In genomic region chr18:37395138-37395537, GRCh38 we compare ENCODE assay signal across 24 cellular contexts.
DNase-seq lines count a peak whose midpoint lies in the region; ATAC-seq and TF ChIP-seq lines count a peak whose summit lies in the region.
"Had no signal": no experiment of that assay in that cellular context is flagged by ENCODE, and none has a peak within 500 bp of the region (broad histone marks: within the 10 kb centered on the region; RNA-seq: fewer than 3 reads in every experiment).

No MANE protein-coding gene starts in this region.

- H3K4me1 Mint-ChIP-seq in H9 (peaks cover 17 to 26% of the 10 kb centered on the region in 2 experiments), memory B cell (peaks cover 3% of the 10 kb centered on the region), progenitor cell of endocrine pancreas (ENCODE audit: low read depth) (peaks cover 1% of the 10 kb centered on the region), T-cell (peaks cover 0 to 10% (median 7%) of the 10 kb centered on the region in 3 donors)
- H3K4me1 Mint-ChIP-seq in activated naive CD8-positive, alpha-beta T cell treated with anti-CD3 and anti-CD28 coated beads for 36 hours: peaks cover 3% of the 10 kb centered on the region

- DNase-seq in H9 (no peak), memory B cell (ENCODE audit: low spot score in 2 of 2) (no peak), progenitor cell of endocrine pancreas (ENCODE audit: low spot score, unreplicated experiment) (no peak), iPS-NIHi7 (ENCODE audit: extremely low spot score) (no peak), T-cell (no peak)
- no peak for DNase-seq in activated naive CD8-positive, alpha-beta T cell treated with anti-CD3 and anti-CD28 coated beads for 36 hours
- DNase-seq: activated CD4-positive, alpha-beta T cell treated with anti-CD3 and anti-CD28 coated beads for 48 hours; activated CD8-positive, alpha-beta memory T cell treated with anti-CD3 and anti-CD28 coated beads, Interleukin-2, amount 10 ng/mL, durations not matched to agents 7 days and 5 days; activated naive CD4-positive, alpha-beta T cell treated with Interleukin-2 at 50 U/mL for 16 hours; activated T-cell treated with anti-CD3 and anti-CD28 coated beads, Interleukin-2, amount 50 U/mL, for 72 hours; aorta; central memory CD4-positive, alpha-beta T cell; EL; Karpas-422; NCI-H1694 treated with DMSO at 0.1 percent for 48 hours; NCI-H748 treated with DMSO at 0.1 percent for 48 hours; stomach; transverse colon had no signal

- H3K27me3 Mint-ChIP-seq in H9 (ENCODE audit: low read depth): peaks cover 94% of the 10 kb centered on the region
- peaks cover 34% of the 10 kb centered on the region for H3K27me3 Mint-ChIP-seq in activated naive CD8-positive, alpha-beta T cell treated with anti-CD3 and anti-CD28 coated beads for 36 hours
- peaks cover 21% of the 10 kb centered on the region for H3K27me3 Mint-ChIP-seq in memory B cell
- peaks cover 32% of the 10 kb centered on the region for H3K27me3 Mint-ChIP-seq in progenitor cell of endocrine pancreas
- H3K27me3 Mint-ChIP-seq in T-cell: peaks cover 28 to 35% of the 10 kb centered on the region in 2 donors

- H4K8ac ChIP-seq in H9 (replicated peaks; ENCODE audit: insufficient read length, low read depth, low read length): no peak overlapping the region

- no peak overlapping the region for H3K14ac ChIP-seq in H9 (ENCODE audit: insufficient read depth, low read length)

- H2BK5ac ChIP-seq in H9 (ENCODE audit: insufficient read length, low read length): no peak overlapping the region

- H2AFZ ChIP-seq in H9 (ENCODE audit: low read length): no peak overlapping the region

- H3K4me2 ChIP-seq in H9 (ENCODE audit: insufficient read depth, insufficient read length, low read length): no peak overlapping the region

- no peak overlapping the region for H4K5ac ChIP-seq in H9 (ENCODE audit: insufficient read length, low read depth, low read length)

- H4K20me1 ChIP-seq in H9 (ENCODE audit: control insufficient read depth, insufficient read depth, insufficient read length): no peaks in the 10 kb centered on the region

- H2BK12ac ChIP-seq in H9 (ENCODE audit: insufficient read length, low read depth, low read length): no peak overlapping the region

- no peak overlapping the region for H2BK20ac ChIP-seq in H9 (ENCODE audit: low read depth, low read length, poor library complexity, severe bottlenecking)

- no peak overlapping the region for H3K23ac ChIP-seq in H9 (ENCODE audit: insufficient read length, low read depth, low read length)

- H3K9me3 Mint-ChIP-seq in H9: peaks cover 4 to 7% of the 10 kb centered on the region in 2 experiments; a peak in 4 of 5 replicates
- no peaks in the 10 kb centered on the region for H3K9me3 Mint-ChIP-seq in activated naive CD8-positive, alpha-beta T cell treated with anti-CD3 and anti-CD28 coated beads for 36 hours
- H3K9me3 Mint-ChIP-seq in memory B cell: no peaks in the 10 kb centered on the region
- no peaks in the 10 kb centered on the region for H3K9me3 Mint-ChIP-seq in progenitor cell of endocrine pancreas (ENCODE audit: low read depth)
- no peaks in the 10 kb centered on the region for H3K9me3 Mint-ChIP-seq in T-cell
- H3K9me3 Mint-ChIP-seq: activated T-cell treated with anti-CD3 and anti-CD28 coated beads, Interleukin-2, amount 50 U/mL, for 72 hours; T-helper 1 cell treated with Interleukin-12 subunit alpha and Interleukin-12 subunit beta and Interleukin-4 antibody, amounts not matched to agents 30 μg/mL and 1 μg/mL, for 36 hours had no signal

- H3K4me3 Mint-ChIP-seq in H9 (peak overlapping the region; percentile 23 to 71), memory B cell (peak overlapping the region; percentile 16), progenitor cell of endocrine pancreas (ENCODE audit: low read depth) (peak overlapping the region; percentile 53), T-cell (peak overlapping the region in 1 of 3 donors; percentile 31)
- H3K4me3 Mint-ChIP-seq in activated naive CD8-positive, alpha-beta T cell treated with anti-CD3 and anti-CD28 coated beads for 36 hours: peak overlapping the region; percentile 24
- H3K4me3 Mint-ChIP-seq: activated CD8-positive, alpha-beta memory T cell treated with anti-CD3 and anti-CD28 coated beads, Interleukin-2, amount 10 ng/mL, durations not matched to agents 7 days and 5 days; T-helper 1 cell treated with Interleukin-12 subunit alpha and Interleukin-12 subunit beta and Interleukin-4 antibody, amounts not matched to agents 30 μg/mL and 1 μg/mL, for 36 hours had no signal

- CTCF ChIA-PET in T-cell (lab: Charles Lee): no interaction called here

- no peaks in the 10 kb centered on the region for H3K23me2 ChIP-seq in H9 (ENCODE audit: insufficient read length, low read depth, low read length, poor library complexity, severe bottlenecking)

- no peaks in the 10 kb centered on the region for H3K79me1 ChIP-seq in H9 (ENCODE audit: insufficient read depth, low read depth, low read length, poor library complexity, severe bottlenecking)

- TF ChIP-seq CTCF in H9 (conservative IDR thresholded peaks at IDR 0.05) (no peak), progenitor cell of endocrine pancreas (IDR thresholded peaks at IDR 0.05; ENCODE audit: unreplicated experiment) (no peak)

- no peak overlapping the region for H3T11ph ChIP-seq in H9 (ENCODE audit: low read length)

- no peaks in the 10 kb centered on the region; the same call in 1 of the 2 replicates for H3K4me1 ChIP-seq in H9 (ENCODE audit: insufficient read depth, low read length)

- H2BK120ac ChIP-seq in H9 (ENCODE audit: low read depth, low read length, poor library complexity, severe bottlenecking): no peak overlapping the region

- POLR2A ChIA-PET in T-cell (lab: Charles Lee): no interaction called here

- H3K56ac ChIP-seq in H9 (ENCODE audit: insufficient read length, low read depth, low read length): no peak overlapping the region

- H3K36me3 Mint-ChIP-seq in H9 (ENCODE audit: insufficient read depth in 1 of 3, low read depth in 3 of 3) (no peaks in the 10 kb centered on the region; a peak in 3 of 7 replicates), memory B cell (no peaks in the 10 kb centered on the region), progenitor cell of endocrine pancreas (ENCODE audit: insufficient read depth) (no peaks in the 10 kb centered on the region), T-cell (no peaks in the 10 kb centered on the region)
- H3K36me3 Mint-ChIP-seq in activated naive CD8-positive, alpha-beta T cell treated with anti-CD3 and anti-CD28 coated beads for 36 hours: no peaks in the 10 kb centered on the region
- H3K36me3 Mint-ChIP-seq: activated CD8-positive, alpha-beta memory T cell treated with anti-CD3 and anti-CD28 coated beads, Interleukin-2, amount 10 ng/mL, durations not matched to agents 7 days and 5 days had no signal

- peaks cover 7% of the 10 kb centered on the region; the same call in 1 of the 2 replicates for H3K27me3 ChIP-seq in H9 (ENCODE audit: insufficient read depth, low read length)

- no peak overlapping the region for H3K9ac ChIP-seq in H9 (ENCODE audit: extremely low read depth, insufficient read length, low read length)
- H3K9ac ChIP-seq: parathyroid adenoma had no signal

- ATAC-seq in memory B cell (ENCODE audit: low read depth): no peak
- ATAC-seq in T-cell (replicated peaks in 1 of 4): no peak
- no peak for ATAC-seq in GM18519 (IDR thresholded peaks at IDR 0.05; ENCODE audit: low FRiP score, unreplicated experiment)
- no peak for ATAC-seq in GM18498 (IDR thresholded peaks at IDR 0.05; ENCODE audit: unreplicated experiment)
- ATAC-seq: activated CD8-positive, alpha-beta memory T cell treated with anti-CD3 and anti-CD28 coated beads, Interleukin-2, amount 10 ng/mL, durations not matched to agents 7 days and 5 days; activated T-cell treated with anti-CD3 and anti-CD28 coated beads, Interleukin-2, amount 50 U/mL, for 72 hours had no signal

- H3K27ac Mint-ChIP-seq in H9 (no peak overlapping the region; a peak in 1 of 7 replicates), memory B cell (no peak overlapping the region), progenitor cell of endocrine pancreas (peak overlapping the region; percentile 14), T-cell (no peak overlapping the region)
- H3K27ac Mint-ChIP-seq in activated naive CD8-positive, alpha-beta T cell treated with anti-CD3 and anti-CD28 coated beads for 36 hours: no peak overlapping the region
- H3K27ac Mint-ChIP-seq: activated CD8-positive, alpha-beta memory T cell treated with anti-CD3 and anti-CD28 coated beads, Interleukin-2, amount 10 ng/mL, durations not matched to agents 7 days and 5 days; activated T-cell treated with anti-CD3 and anti-CD28 coated beads, Interleukin-2, amount 50 U/mL, for 72 hours; T-helper 1 cell treated with Interleukin-12 subunit alpha and Interleukin-12 subunit beta and Interleukin-4 antibody, amounts not matched to agents 30 μg/mL and 1 μg/mL, for 36 hours had no signal

- no peaks in the 10 kb centered on the region for H3K79me2 ChIP-seq in H9 (ENCODE audit: insufficient read depth, low read length)
- H3K79me2 ChIP-seq: parathyroid adenoma had no signal

- H3K9me3 ChIP-seq in H9 (ENCODE audit: control insufficient read depth, low read depth, low read length): no peaks in the 10 kb centered on the region
- H3K9me3 ChIP-seq: SJSA1, transverse colon had no signal

- H3K4ac ChIP-seq in H9 (ENCODE audit: low read depth, low read length): no peak overlapping the region

- no peak overlapping the region for H2BK15ac ChIP-seq in H9 (ENCODE audit: low read depth, low read length)

- no peak overlapping the region for H2AK5ac ChIP-seq in H9 (ENCODE audit: insufficient read length, low read length)

- H3K18ac ChIP-seq in H9 (ENCODE audit: insufficient read length, low read depth, low read length): no peak overlapping the region

- H4K91ac ChIP-seq in H9 (ENCODE audit: insufficient read length, low read depth, low read length): no peak overlapping the region

- H3K27ac ChIP-seq in H9 (ENCODE audit: insufficient read length, low read depth, low read length): no peak overlapping the region
- H3K27ac ChIP-seq: C4-2B, parathyroid adenoma, SJSA1, stomach, transverse colon had no signal

- no CpG with 5 or more reads among the region's 7 CpGs for WGBS in H9 (ENCODE audit: extremely low coverage, insufficient read length, low lambda C conversion rate)
